Comparison of ENCODE assay signal across 18 cellular contexts in genomic region chr7:40802497-40802896, GRCh38.
"Had no signal": no experiment of that assay in that cellular context is flagged by ENCODE, and none has a peak within 500 bp of the region (broad histone marks: within the 10 kb centered on the region; RNA-seq: fewer than 3 reads in every experiment).

No MANE protein-coding gene starts in this region.

- H3K27ac Mint-ChIP-seq: activated CD4-positive, alpha-beta T cell treated with anti-CD3 and anti-CD28 coated beads, Interleukin-2, amount 10 ng/mL, durations not matched to agents 7 days and 5 days; activated naive CD8-positive, alpha-beta T cell; brain; memory B cell; naive thymus-derived CD4-positive, alpha-beta T cell; stimulated activated effector memory CD8-positive, alpha-beta T cell treated with anti-CD3 and anti-CD28 coated beads, Interleukin-12 subunit alpha, Interleukin-12 subunit beta, amount 100 ng/mL, for 72 hours had no signal

- H3K27me3 ChIP-seq: esophagus muscularis mucosa, neutrophil, sigmoid colon had no signal

- H3K9me3 Mint-ChIP-seq: brain, memory B cell had no signal

- H3K9me3 ChIP-seq: esophagus muscularis mucosa, left ventricle myocardium inferior, mucosa of descending colon, neutrophil, sigmoid colon had no signal

- H3K4me1 ChIP-seq: parathyroid adenoma, sigmoid colon had no signal

- H3K27me3 Mint-ChIP-seq: activated CD4-positive, alpha-beta T cell treated with anti-CD3 and anti-CD28 coated beads, Interleukin-2, amount 10 ng/mL, durations not matched to agents 7 days and 5 days; activated naive CD8-positive, alpha-beta T cell; brain; memory B cell had no signal

- H3K36me3 Mint-ChIP-seq: activated naive CD8-positive, alpha-beta T cell; brain; memory B cell; naive thymus-derived CD4-positive, alpha-beta T cell; stimulated activated effector memory CD8-positive, alpha-beta T cell treated with anti-CD3 and anti-CD28 coated beads, Interleukin-12 subunit alpha, Interleukin-12 subunit beta, amount 100 ng/mL, for 72 hours had no signal

- ATAC-seq: mucosa of descending colon; naive thymus-derived CD4-positive, alpha-beta T cell; stimulated activated effector memory CD8-positive, alpha-beta T cell treated with anti-CD3 and anti-CD28 coated beads, Interleukin-12 subunit alpha, Interleukin-12 subunit beta, amount 100 ng/mL, for 72 hours had no signal

- H3K27ac ChIP-seq: coronary artery, esophagus muscularis mucosa, left ventricle myocardium inferior, neutrophil, parathyroid adenoma, sigmoid colon had no signal

- H3K9ac ChIP-seq: parathyroid adenoma had no signal

- H2AFZ ChIP-seq: parathyroid adenoma had no signal

- H3K4me3 ChIP-seq: coronary artery, esophagus muscularis mucosa, left ventricle myocardium inferior, mucosa of descending colon, sigmoid colon had no signal

- H3K36me3 ChIP-seq: esophagus muscularis mucosa, left ventricle myocardium inferior, neutrophil, sigmoid colon had no signal

- DNase-seq: activated CD4-positive, alpha-beta T cell treated with anti-CD3 and anti-CD28 coated beads, Interleukin-2, amount 10 ng/mL, durations not matched to agents 7 days and 5 days; activated gamma-delta T cell treated with Interleukin-2 at 50 U/mL for 16 hours; amniotic stem cell; central memory CD4-positive, alpha-beta T cell; hippocampal formation; left ventricle myocardium inferior; mucosa of descending colon; naive thymus-derived CD4-positive, alpha-beta T cell; sigmoid colon; stimulated activated CD4-positive, alpha-beta T cell treated with anti-CD3 and anti-CD28 coated beads, Interleukin-1b, Interleukin-23, amount 100 ng/mL, for 48 hours had no signal

- H3K4me3 Mint-ChIP-seq: activated CD4-positive, alpha-beta T cell treated with anti-CD3 and anti-CD28 coated beads, Interleukin-2, amount 10 ng/mL, durations not matched to agents 7 days and 5 days; activated naive CD8-positive, alpha-beta T cell; brain; memory B cell; naive thymus-derived CD4-positive, alpha-beta T cell; stimulated activated effector memory CD8-positive, alpha-beta T cell treated with anti-CD3 and anti-CD28 coated beads, Interleukin-12 subunit alpha, Interleukin-12 subunit beta, amount 100 ng/mL, for 72 hours had no signal

- H3K4me1 Mint-ChIP-seq: activated CD4-positive, alpha-beta T cell treated with anti-CD3 and anti-CD28 coated beads, Interleukin-2, amount 10 ng/mL, durations not matched to agents 7 days and 5 days; brain; memory B cell; naive thymus-derived CD4-positive, alpha-beta T cell; stimulated activated effector memory CD8-positive, alpha-beta T cell treated with anti-CD3 and anti-CD28 coated beads, Interleukin-12 subunit alpha, Interleukin-12 subunit beta, amount 100 ng/mL, for 72 hours had no signal
